Comparison of ENCODE assay signal across 18 cellular contexts in the genomic region with DNA sequence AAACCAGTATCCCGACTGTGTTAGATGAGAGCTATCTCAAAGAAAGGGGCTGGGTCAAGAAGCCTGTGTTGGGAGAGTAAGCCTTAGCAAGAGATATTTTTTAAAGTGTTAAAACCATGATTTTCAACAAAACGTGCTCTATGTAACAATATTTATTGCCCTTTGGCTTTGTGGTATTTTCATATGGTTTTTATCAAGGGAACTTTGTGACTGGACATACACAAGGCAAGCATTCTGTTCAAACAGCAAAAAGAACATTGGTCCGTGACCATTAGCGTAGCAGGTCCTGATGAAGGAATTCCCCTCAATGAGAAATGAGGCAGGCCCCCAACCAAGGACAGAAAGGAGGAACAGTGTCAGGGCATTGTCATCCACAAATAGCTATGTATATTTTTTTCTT.
"Had no signal": no experiment of that assay in that cellular context is flagged by ENCODE, and none has a peak within 500 bp of the region (broad histone marks: within the 10 kb centered on the region; RNA-seq: fewer than 3 reads in every experiment).

No MANE protein-coding gene starts in this region.

- DNase-seq: IMR-90, Karpas-422, KG1, MG63, NCI-H1092 treated with DMSO at 0.1 percent for 48 hours, NCI-H1436, NCI-H187, NCI-H2029, NCI-H2171, NCI-H226, NCI-H510A, NCI-H524 treated with DMSO at 0.1 percent for 48 hours, NCI-H69, NCI-H774, PC-3, SHP77, SJCRH30 had no signal

- H3K27me3 ChIP-seq: MG63, SJCRH30 had no signal

- H3K36me3 ChIP-seq: MG63, SJCRH30 had no signal

- H3K9me3 ChIP-seq: SJCRH30 had no signal

- H3K4me3 ChIP-seq: MG63, SJCRH30 had no signal

- H3K27ac ChIP-seq: RWPE1, SJCRH30 had no signal

- H3K4me1 ChIP-seq: SJCRH30 had no signal
